Comparison of ENCODE assay signal across 8 cellular contexts in the genomic region with DNA sequence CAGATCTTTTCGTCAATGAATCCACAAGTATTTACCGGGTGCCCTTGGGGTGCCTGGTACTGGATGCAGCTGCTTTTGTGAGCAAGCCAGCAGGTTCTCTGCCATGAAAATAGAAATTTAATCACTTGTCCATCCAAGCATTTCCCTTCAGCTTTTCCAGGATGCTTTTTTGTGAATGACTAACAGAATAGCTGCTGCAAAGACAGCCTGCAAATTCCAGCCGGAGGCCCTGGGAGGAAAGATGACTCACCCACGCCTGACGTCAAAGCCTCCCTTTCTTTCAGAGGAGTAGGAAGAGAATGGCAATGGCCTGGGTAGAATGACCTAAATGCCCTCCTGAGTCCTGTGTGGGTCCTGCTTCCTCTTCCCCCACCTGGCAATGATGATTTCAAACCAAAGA.
DNase-seq lines count a peak whose midpoint lies in the region; ATAC-seq and TF ChIP-seq lines count a peak whose summit lies in the region.

No MANE protein-coding gene starts in this region.

- H3K4me2 ChIP-seq in neuronal stem cell (ENCODE audit: insufficient read depth, low read length, poor library complexity, severe bottlenecking) = peak overlapping the region; percentile 26

- H3K36me3 ChIP-seq in neuronal stem cell (replicated peaks in 1 of 2; ENCODE audit: control insufficient read depth in 2 of 2, insufficient read depth in 2 of 2, low read length in 2 of 2) = no peaks in the 10 kb centered on the region

- H2AK5ac ChIP-seq in neuronal stem cell (ENCODE audit: low read depth, low read length) = no peak overlapping the region

- H2BK5ac ChIP-seq in neuronal stem cell (ENCODE audit: low read length) = no peak overlapping the region

- H3K9me3 ChIP-seq in neuronal stem cell (replicated peaks in 1 of 2; ENCODE audit: control insufficient read depth in 2 of 2, insufficient read depth in 1 of 2, low read depth in 1 of 2, low read length in 2 of 2) = no peaks in the 10 kb centered on the region

- no peak overlapping the region for H3K4ac ChIP-seq in neuronal stem cell (ENCODE audit: low read length)

- H2BK12ac ChIP-seq in neuronal stem cell (ENCODE audit: low read length) = no peak overlapping the region

- no peak overlapping the region for H3K9ac ChIP-seq in neuronal stem cell (ENCODE audit: low read depth, low read length, poor library complexity)

- no peak overlapping the region for H4K8ac ChIP-seq in neuronal stem cell (ENCODE audit: low read depth, low read length)

- peak overlapping the region; percentile 63 for H3K27ac ChIP-seq in neuronal stem cell (replicated peaks; ENCODE audit: low read length)

- DNase-seq in HCEC 1CT (peak; percentile 94), SK-MEL-5 (ENCODE audit: low read depth, low spot score) (peak; percentile 97), foreskin fibroblast (peak; percentile 96 to 97), neuronal stem cell (ENCODE audit: low spot score) (peak; percentile 80), NCI-H1048 (lab: John Stamatoyannopoulos, UW) (no peak), SKM-1 (lab: John Stamatoyannopoulos, UW; ENCODE audit: unreplicated experiment) (no peak)

- H3K27me3 ChIP-seq in neuronal stem cell (ENCODE audit: control insufficient read depth in 3 of 3, insufficient read depth in 3 of 3, low read depth in 1 of 3, low read length in 3 of 3) = no peaks in the 10 kb centered on the region

- H3K4me3 ChIP-seq in foreskin fibroblast (ENCODE audit: low read depth in 1 of 2, low read length in 2 of 2) (no peak overlapping the region), neuronal stem cell (ENCODE audit: low read length in 2 of 2) (peak overlapping the region in 1 of 2 donors; percentile 35)

- no peak overlapping the region for H3K23ac ChIP-seq in neuronal stem cell (ENCODE audit: low read depth, low read length, poor library complexity)

- WGBS in neuronal stem cell (ENCODE audit: extremely low coverage in 2 of 2, insufficient read length in 2 of 2, insufficient replicate concordance in 1 of 2), 2 donors = no CpG with 5 or more reads among the region's 5 CpGs

- peak overlapping the region; percentile 76 for H2AFZ ChIP-seq in neuronal stem cell (ENCODE audit: low read length)

- no peaks in the 10 kb centered on the region for H3K79me1 ChIP-seq in neuronal stem cell (ENCODE audit: low read depth, low read length)

- H3K14ac ChIP-seq in neuronal stem cell (ENCODE audit: low read length) = no peak overlapping the region

- no peak for TF ChIP-seq CTCF in foreskin fibroblast (IDR thresholded peaks at IDR 0.05; ENCODE audit: low read depth, low read length)

- no peak overlapping the region for H2BK120ac ChIP-seq in neuronal stem cell (ENCODE audit: low read depth, low read length)

- H2BK15ac ChIP-seq in neuronal stem cell (ENCODE audit: low read length) = no peak overlapping the region

- H4K91ac ChIP-seq in neuronal stem cell (ENCODE audit: low read depth, low read length, poor library complexity) = no peak overlapping the region

- ATAC-seq in HG03442 (IDR thresholded peaks at IDR 0.05; ENCODE audit: unreplicated experiment) (no peak), HG02571 (IDR thresholded peaks at IDR 0.05; ENCODE audit: unreplicated experiment) (no peak)

- H3K4me1 ChIP-seq in neuronal stem cell (ENCODE audit: control insufficient read depth in 2 of 2, insufficient read depth in 1 of 2, low read depth in 1 of 2, low read length in 2 of 2) = peaks cover 8 to 26% of the 10 kb centered on the region in 2 donors

- in situ Hi-C loops in SK-MEL-5 (cut with HindIII; ENCODE audit: low pct_unique_long_range_greater_than_20kb, low sequenced_read_pairs) = no loop called here

- no peak overlapping the region for H3K18ac ChIP-seq in neuronal stem cell (ENCODE audit: low read length)

Comparison
In these comparisons a context has a peak if more than half of its experiments do, and no peak if none do; other contexts are left out.
1. DNase-seq: peak in HCEC 1CT (single experiment), SK-MEL-5 (single experiment), foreskin fibroblast (2 of 2) and neuronal stem cell (single experiment); none in NCI-H1048 (single experiment) and SKM-1 (single experiment).